ENCODE assay signal across 8 cellular contexts in genomic region chr15:41283653-41284424, GRCh38. TPM values are rescaled to one million over a fixed set of nuclear protein-coding genes. Genes with fewer than 3 reads are reported as not detected.
DNase-seq lines count a peak whose midpoint lies in the region; ATAC-seq and TF ChIP-seq lines count a peak whose summit lies in the region.

No MANE protein-coding gene starts in this region.

- peak; percentile 93 for ATAC-seq in RWPE2 (ENCODE audit: low read depth)
- peak; percentile 98 to 99 for ATAC-seq in natural killer cell treated with Interleukin-12 subunit alpha and Interleukin-12 subunit beta and Interleukin-15 and Interleukin-18, amount 100 ng/mL, for 72 hours

- peak overlapping the region; percentile 73 for H3K4me2 ChIP-seq in Loucy (ENCODE audit: low read depth, low read length, poor library complexity, severe bottlenecking)

- peak overlapping the region; percentile 76 for H2AFZ ChIP-seq in Loucy (ENCODE audit: low read length)

- H3K27me3 ChIP-seq in H7 (ENCODE audit: control insufficient read depth, insufficient read depth, low read length): no peaks in the 10 kb centered on the region
- peaks cover 5% of the 10 kb centered on the region for H3K27me3 ChIP-seq in Loucy (ENCODE audit: insufficient read depth, low read length, poor library complexity, severe bottlenecking)
- H3K27me3 ChIP-seq in RWPE2 (ENCODE audit: insufficient read depth, poor library complexity, severe bottlenecking): no peaks in the 10 kb centered on the region

- peaks cover 35% of the 10 kb centered on the region for H3K36me3 Mint-ChIP-seq in natural killer cell treated with Interleukin-12 subunit alpha and Interleukin-12 subunit beta and Interleukin-15 and Interleukin-18, amount 100 ng/mL, for 72 hours

- H3K9me2 ChIP-seq in Loucy (replicated peaks; ENCODE audit: low read depth, low read length): no peaks in the 10 kb centered on the region

- no peaks in the 10 kb centered on the region for H3F3A ChIP-seq in Loucy (ENCODE audit: low read depth)

- H3K4me3 ChIP-seq in H7 (ENCODE audit: insufficient read depth, low read depth, low read length): peak overlapping the region; percentile 99
- H3K4me3 ChIP-seq in Loucy (ENCODE audit: low read length, poor library complexity, severe bottlenecking): peak overlapping the region; percentile 90
- H3K4me3 ChIP-seq in RWPE2 (ENCODE audit: severe bottlenecking): peak overlapping the region; percentile 82
- peak overlapping the region; percentile 92 for H3K4me3 ChIP-seq in fibroblast of the aortic adventitia (ENCODE audit: low read depth, low read length)

- H3K36me3 ChIP-seq in H7 (replicated peaks; ENCODE audit: control insufficient read depth, insufficient read depth, low read length) (peaks cover 25% of the 10 kb centered on the region), Loucy (ENCODE audit: insufficient read depth, low read length) (peaks cover 30% of the 10 kb centered on the region), RWPE2 (ENCODE audit: low read depth) (peaks cover 51% of the 10 kb centered on the region)

- peaks cover 38 to 48% of the 10 kb centered on the region in 2 donors for H3K4me1 Mint-ChIP-seq in natural killer cell treated with Interleukin-12 subunit alpha and Interleukin-12 subunit beta and Interleukin-15 and Interleukin-18, amount 100 ng/mL, for 72 hours (ENCODE audit: low read depth in 2 of 2)

- DNase-seq in ELR (ENCODE audit: low read depth): peak; percentile 99
- DNase-seq in H7: peak; percentile 98
- DNase-seq in RWPE2 (ENCODE audit: low spot score): peak; percentile 99
- peak; percentile 94 for DNase-seq in activated effector memory CD4-positive, alpha-beta T cell treated with Interleukin-2 at 50 U/mL for 16 hours
- peak; percentile 100 for DNase-seq in fibroblast of the aortic adventitia (ENCODE audit: low read depth)
- DNase-seq in natural killer cell treated with Interleukin-12 subunit alpha and Interleukin-12 subunit beta and Interleukin-15 and Interleukin-18, amount 100 ng/mL, for 72 hours (ENCODE audit: low spot score): peak; percentile 98
- peak; percentile 98 for DNase-seq in stimulated activated naive CD4-positive, alpha-beta T cell treated with Interleukin-2 at 50 U/mL for 16 hours (lab: John Stamatoyannopoulos, UW)

- peak overlapping the region; percentile 90 to 97 for H3K27ac Mint-ChIP-seq in natural killer cell treated with Interleukin-12 subunit alpha and Interleukin-12 subunit beta and Interleukin-15 and Interleukin-18, amount 100 ng/mL, for 72 hours

- peak overlapping the region; percentile 67 for H3K27ac ChIP-seq in RWPE2 (ENCODE audit: poor library complexity, severe bottlenecking)

- H3K4me1 ChIP-seq in Loucy (ENCODE audit: insufficient read depth, low read length, poor library complexity, severe bottlenecking) (peaks cover 37% of the 10 kb centered on the region), RWPE2 (ENCODE audit: insufficient read depth, poor library complexity, severe bottlenecking) (peaks cover 27% of the 10 kb centered on the region)

- H3K9me3 Mint-ChIP-seq in natural killer cell treated with Interleukin-12 subunit alpha and Interleukin-12 subunit beta and Interleukin-15 and Interleukin-18, amount 100 ng/mL, for 72 hours: no peaks in the 10 kb centered on the region

- H3K9me3 ChIP-seq in Loucy (ENCODE audit: insufficient read depth, low read depth, low read length) (no peaks in the 10 kb centered on the region), RWPE2 (ENCODE audit: severe bottlenecking) (no peaks in the 10 kb centered on the region)

- H3K79me2 ChIP-seq in Loucy (ENCODE audit: insufficient read depth, low read length): peaks cover 51% of the 10 kb centered on the region

- no peaks in the 10 kb centered on the region for H3K27me3 Mint-ChIP-seq in natural killer cell treated with Interleukin-12 subunit alpha and Interleukin-12 subunit beta and Interleukin-15 and Interleukin-18, amount 100 ng/mL, for 72 hours

- TF ChIP-seq CTCF in Loucy (conservative IDR thresholded peaks at IDR 0.05; ENCODE audit: low read length) (no peak), RWPE2 (IDR thresholded peaks at IDR 0.05; ENCODE audit: poor library complexity, severe bottlenecking) (no peak), fibroblast of the aortic adventitia (IDR thresholded peaks at IDR 0.05; ENCODE audit: insufficient read depth, low read length) (no peak)

- peak overlapping the region; percentile 98 for H3K4me3 Mint-ChIP-seq in natural killer cell treated with Interleukin-12 subunit alpha and Interleukin-12 subunit beta and Interleukin-15 and Interleukin-18, amount 100 ng/mL, for 72 hours

- H3K9ac ChIP-seq in Loucy (ENCODE audit: low read depth, low read length, poor library complexity, severe bottlenecking): peak overlapping the region; percentile 98

- H4K20me1 ChIP-seq in Loucy (ENCODE audit: insufficient read depth, low read length, poor library complexity, severe bottlenecking): peaks cover 46% of the 10 kb centered on the region

RNA-seq across cellular contexts. Expression of gene OIP5, which starts 48.6 kb away (rescaled TPM):
- 45.0 and 46.2 TPM in 2 replicates for total RNA-seq in H7 (2014; rRNA removed; shearing (Covaris generic))
- 0.25 and 9.0 TPM in 2 replicates for total RNA-seq in fibroblast of the aortic adventitia (ENCODE audit: low replicate concordance)
- 10 to 100 TPM in 1 of 2 donors, 1 to 10 TPM in 1; 8.2 to 15.1 TPM for total RNA-seq in natural killer cell treated with Interleukin-12 subunit alpha and Interleukin-12 subunit beta and Interleukin-15 and Interleukin-18, amount 100 ng/mL, for 72 hours

RNA-seq across cellular contexts. Expression of gene NUSAP1, which starts 48.8 kb away (rescaled TPM):
- 148 and 188 TPM in 2 replicates for total RNA-seq in H7 (2014; rRNA removed; shearing (Covaris generic))
- total RNA-seq in fibroblast of the aortic adventitia (ENCODE audit: low replicate concordance): 21.3 and 85.8 TPM in 2 replicates
- 100 to 1,000 TPM in 1 of 2 donors, 10 to 100 TPM in 1; 80.5 to 118 TPM for total RNA-seq in natural killer cell treated with Interleukin-12 subunit alpha and Interleukin-12 subunit beta and Interleukin-15 and Interleukin-18, amount 100 ng/mL, for 72 hours

RNA-seq across cellular contexts. Expression of gene CHP1, which starts 52.8 kb away (rescaled TPM):
- 58.0 and 71.9 TPM in 2 replicates for total RNA-seq in H7 (2014; rRNA removed; shearing (Covaris generic))
- 120 and 131 TPM in 2 replicates for total RNA-seq in fibroblast of the aortic adventitia (ENCODE audit: low replicate concordance)
- 10 to 100 TPM; 42.3 to 51.8 TPM for total RNA-seq in natural killer cell treated with Interleukin-12 subunit alpha and Interleukin-12 subunit beta and Interleukin-15 and Interleukin-18, amount 100 ng/mL, for 72 hours

RNA-seq across cellular contexts. Expression of gene EXD1, which starts 53.3 kb away (rescaled TPM):
- total RNA-seq in H7 (2014; rRNA removed; shearing (Covaris generic)): 0.22 and 0.73 TPM in 2 replicates
- not detected in 2 replicates for total RNA-seq in fibroblast of the aortic adventitia (ENCODE audit: low replicate concordance)
- not detected for total RNA-seq in natural killer cell treated with Interleukin-12 subunit alpha and Interleukin-12 subunit beta and Interleukin-15 and Interleukin-18, amount 100 ng/mL, for 72 hours

Comparison
In these comparisons a context has a peak if more than half of its experiments do, and no peak if none do; other contexts are left out.
1. Peak in every context shown above with its lines: DNase-seq, ATAC-seq, H3K4me3 ChIP-seq and H3K27ac ChIP-seq.